In the genomic region with DNA sequence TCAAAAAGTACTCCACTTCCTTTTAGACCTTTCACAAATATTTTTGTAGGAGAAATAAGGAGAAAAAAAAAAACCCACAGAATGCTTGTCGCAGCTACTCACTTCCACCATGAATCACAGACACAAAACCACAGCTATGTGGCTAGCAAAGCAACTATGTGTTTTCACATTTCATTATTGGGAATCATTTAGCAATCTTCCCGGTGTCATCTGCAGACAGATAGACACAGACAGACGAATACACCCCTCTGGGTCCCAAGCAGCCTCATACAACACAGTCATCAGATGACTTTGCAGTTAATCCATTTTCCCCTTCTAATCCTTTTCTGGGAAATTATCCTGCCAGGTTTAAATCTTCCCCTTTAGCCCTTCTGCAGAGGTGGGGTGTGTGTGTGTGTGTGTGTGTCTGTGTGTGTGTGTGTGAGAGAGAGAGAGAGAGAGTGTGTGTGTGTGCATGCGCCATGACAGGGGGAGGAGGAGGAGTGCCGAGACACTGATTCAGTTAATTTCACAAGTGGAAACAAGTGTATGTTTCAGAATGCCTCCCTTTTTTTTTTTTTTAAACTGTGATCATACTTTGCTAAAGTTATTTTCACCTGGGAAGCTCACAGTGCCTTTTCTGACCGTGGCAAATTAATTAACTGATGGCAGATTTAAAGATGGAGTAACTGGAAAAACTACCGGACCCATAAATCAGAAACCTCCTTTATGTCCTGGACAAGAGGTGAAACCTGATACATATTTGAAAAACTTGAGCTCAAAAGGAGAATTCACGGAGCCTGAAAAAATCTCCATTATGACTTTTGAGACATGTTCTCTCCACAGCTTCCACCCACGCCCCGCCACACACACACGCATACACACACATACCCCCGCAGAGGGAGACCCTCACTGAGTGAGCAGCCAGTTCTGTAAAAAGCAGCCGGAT, we compare ENCODE assay signal across 8 cellular contexts. TPM values are rescaled to one million over a fixed set of nuclear protein-coding genes. Genes with fewer than 3 reads are reported as not detected.
DNase-seq lines count a peak whose midpoint lies in the region; ATAC-seq and FAIRE-seq lines count a peak whose summit lies in the region.

No MANE protein-coding gene starts in this region.

- no peak overlapping the region for H3K14ac ChIP-seq in neuronal stem cell (ENCODE audit: low read length)

- CTCF ChIA-PET in activated CD4-positive, alpha-beta T cell treated with anti-CD3 and anti-CD28 coated beads for 36 hours (lab: Charles Lee) = interaction anchor here (0.6 to 1.4 kb wide), 7 partner anchors 9 to 204 kb away, joined by 3 to 7 read pairs (median 4); no protein-coding TSS in a partner anchor
- CTCF ChIA-PET in activated CD4-positive, alpha-beta T cell treated with anti-CD3 and anti-CD28 coated beads, Interleukin-2, amount 10 ng/mL, durations not matched to agents 7 days and 5 days (lab: Charles Lee) = interaction anchor here (1.0 to 2.6 kb wide), 5 partner anchors 10 to 333 kb away, joined by 3 to 7 read pairs (median 4); no protein-coding TSS in a partner anchor

- H3K23ac ChIP-seq in neuronal stem cell (ENCODE audit: low read depth, low read length, poor library complexity) = no peak overlapping the region

- H3K4me2 ChIP-seq in neuronal stem cell (ENCODE audit: insufficient read depth, low read length, poor library complexity, severe bottlenecking) = no peak overlapping the region

- no peak overlapping the region for H2AK5ac ChIP-seq in neuronal stem cell (ENCODE audit: low read depth, low read length)

- H3K9ac ChIP-seq in duodenal mucosa (ENCODE audit: low read depth in 1 of 2, low read length in 2 of 2) (no peak overlapping the region), neuronal stem cell (ENCODE audit: low read depth, low read length, poor library complexity) (no peak overlapping the region)

- H3K79me1 ChIP-seq in neuronal stem cell (ENCODE audit: low read depth, low read length) = no peaks in the 10 kb centered on the region

- H3K27me3 Mint-ChIP-seq in activated CD4-positive, alpha-beta T cell treated with anti-CD3 and anti-CD28 coated beads for 36 hours = peaks cover 6% of the 10 kb centered on the region
- peaks cover 31% of the 10 kb centered on the region for H3K27me3 Mint-ChIP-seq in activated CD4-positive, alpha-beta T cell treated with anti-CD3 and anti-CD28 coated beads, Interleukin-2, amount 10 ng/mL, durations not matched to agents 7 days and 5 days
- peaks cover 16% of the 10 kb centered on the region for H3K27me3 Mint-ChIP-seq in activated T-helper 2 cell treated with anti-CD3 and anti-CD28 coated beads, Interferon-gamma antibody, Interleukin-2, Interleukin-4, amounts not matched to agents 10 μg/mL and 5 μg/mL and 100 μg/mL, durations not matched to agents 14 hours and 24 hours and 36 hours (ENCODE audit: low read depth)

- H3K4me3 ChIP-seq in duodenal mucosa (ENCODE audit: low read depth in 1 of 2, low read length in 2 of 2) (no peak overlapping the region), neuronal stem cell (ENCODE audit: low read length in 2 of 2) (peak overlapping the region in 1 of 2 donors; percentile 49)

- no peak overlapping the region for H4K91ac ChIP-seq in neuronal stem cell (ENCODE audit: low read depth, low read length, poor library complexity)

- peak; percentile 90 for FAIRE-seq in RCC 7860 (lab: Jason Lieb, UNC)

- intact Hi-C loops in activated CD4-positive, alpha-beta T cell treated with anti-CD3 and anti-CD28 coated beads for 36 hours (cut with DNase I, micrococcal nuclease) = loop anchor here in 1 of 2 experiments (5.0 kb wide), 1 partner anchor 80 kb away; a partner anchor contains a TSS
- intact Hi-C loops in activated T-helper 2 cell treated with anti-CD3 and anti-CD28 coated beads, Interferon-gamma antibody, Interleukin-2, Interleukin-4, amounts not matched to agents 10 μg/mL and 5 μg/mL and 100 μg/mL, durations not matched to agents 14 hours and 24 hours and 36 hours (cut with micrococcal nuclease) = no loop called here

- H2BK15ac ChIP-seq in neuronal stem cell (ENCODE audit: low read length) = no peak overlapping the region

- H3K27ac ChIP-seq in duodenal mucosa (ENCODE audit: low read depth, low read length) (peak overlapping the region; percentile 40), neuronal stem cell (replicated peaks; ENCODE audit: low read length) (no peak overlapping the region)

- H2AFZ ChIP-seq in neuronal stem cell (ENCODE audit: low read length) = peak overlapping the region; percentile 92

- no peak overlapping the region for H2BK12ac ChIP-seq in neuronal stem cell (ENCODE audit: low read length)

- H4K8ac ChIP-seq in neuronal stem cell (ENCODE audit: low read depth, low read length) = no peak overlapping the region

- H3K9me3 Mint-ChIP-seq in activated CD4-positive, alpha-beta T cell treated with anti-CD3 and anti-CD28 coated beads for 36 hours (ENCODE audit: low read depth) = no peaks in the 10 kb centered on the region
- H3K9me3 Mint-ChIP-seq in activated CD4-positive, alpha-beta T cell treated with anti-CD3 and anti-CD28 coated beads, Interleukin-2, amount 10 ng/mL, durations not matched to agents 7 days and 5 days = no peaks in the 10 kb centered on the region
- H3K9me3 Mint-ChIP-seq in activated T-helper 2 cell treated with anti-CD3 and anti-CD28 coated beads, Interferon-gamma antibody, Interleukin-2, Interleukin-4, amounts not matched to agents 10 μg/mL and 5 μg/mL and 100 μg/mL, durations not matched to agents 14 hours and 24 hours and 36 hours = no peaks in the 10 kb centered on the region

- H3K9me3 ChIP-seq in duodenal mucosa (ENCODE audit: control insufficient read depth in 1 of 2, low read length in 2 of 2) (no peaks in the 10 kb centered on the region), neuronal stem cell (replicated peaks in 1 of 2; ENCODE audit: control insufficient read depth in 2 of 2, insufficient read depth in 1 of 2, low read depth in 1 of 2, low read length in 2 of 2) (no peaks in the 10 kb centered on the region)

- peak overlapping the region; percentile 38 for H3K4me3 Mint-ChIP-seq in activated CD4-positive, alpha-beta T cell treated with anti-CD3 and anti-CD28 coated beads for 36 hours
- H3K4me3 Mint-ChIP-seq in activated CD4-positive, alpha-beta T cell treated with anti-CD3 and anti-CD28 coated beads, Interleukin-2, amount 10 ng/mL, durations not matched to agents 7 days and 5 days = no peak overlapping the region
- no peak overlapping the region for H3K4me3 Mint-ChIP-seq in activated T-helper 2 cell treated with anti-CD3 and anti-CD28 coated beads, Interferon-gamma antibody, Interleukin-2, Interleukin-4, amounts not matched to agents 10 μg/mL and 5 μg/mL and 100 μg/mL, durations not matched to agents 14 hours and 24 hours and 36 hours (ENCODE audit: low read depth)

- H3K4ac ChIP-seq in neuronal stem cell (ENCODE audit: low read length) = no peak overlapping the region

- peak; percentile 52 for DNase-seq in activated CD4-positive, alpha-beta T cell treated with anti-CD3 and anti-CD28 coated beads for 36 hours
- no peak for DNase-seq in activated CD4-positive, alpha-beta T cell treated with anti-CD3 and anti-CD28 coated beads, Interleukin-2, amount 10 ng/mL, durations not matched to agents 7 days and 5 days
- DNase-seq in RCC 7860 (ENCODE audit: low spot score) (peak; percentile 93), neuronal stem cell (ENCODE audit: low spot score) (no peak), COR-L47 (lab: John Stamatoyannopoulos, UW) (no peak), KG1 (lab: John Stamatoyannopoulos, UW) (no peak)
- DNase-seq in activated T-helper 2 cell treated with anti-CD3 and anti-CD28 coated beads, Interferon-gamma antibody, Interleukin-2, Interleukin-4, amounts not matched to agents 10 μg/mL and 5 μg/mL and 100 μg/mL, durations not matched to agents 14 hours and 24 hours and 36 hours (ENCODE audit: low spot score) = no peak

- peaks cover 6 to 14% of the 10 kb centered on the region in 2 donors for H3K4me1 ChIP-seq in duodenal mucosa (ENCODE audit: control insufficient read depth in 1 of 2, insufficient read depth in 2 of 2, low read length in 2 of 2)
- peaks cover 10 to 19% of the 10 kb centered on the region in 2 donors for H3K4me1 ChIP-seq in neuronal stem cell (ENCODE audit: control insufficient read depth in 2 of 2, insufficient read depth in 1 of 2, low read depth in 1 of 2, low read length in 2 of 2)

- no peaks in the 10 kb centered on the region for H3K27me3 ChIP-seq in duodenal mucosa (ENCODE audit: control insufficient read depth in 1 of 2, insufficient read depth in 2 of 2, low read length in 2 of 2)
- peaks cover 0 to 16% (median 0%) of the 10 kb centered on the region in 3 experiments for H3K27me3 ChIP-seq in neuronal stem cell (ENCODE audit: control insufficient read depth in 3 of 3, insufficient read depth in 3 of 3, low read depth in 1 of 3, low read length in 3 of 3)

- peaks cover 27% of the 10 kb centered on the region for H3K4me1 Mint-ChIP-seq in activated CD4-positive, alpha-beta T cell treated with anti-CD3 and anti-CD28 coated beads for 36 hours
- H3K4me1 Mint-ChIP-seq in activated CD4-positive, alpha-beta T cell treated with anti-CD3 and anti-CD28 coated beads, Interleukin-2, amount 10 ng/mL, durations not matched to agents 7 days and 5 days = peaks cover 32% of the 10 kb centered on the region
- peaks cover 27% of the 10 kb centered on the region for H3K4me1 Mint-ChIP-seq in activated T-helper 2 cell treated with anti-CD3 and anti-CD28 coated beads, Interferon-gamma antibody, Interleukin-2, Interleukin-4, amounts not matched to agents 10 μg/mL and 5 μg/mL and 100 μg/mL, durations not matched to agents 14 hours and 24 hours and 36 hours (ENCODE audit: low read depth)

- H3K18ac ChIP-seq in neuronal stem cell (ENCODE audit: low read length) = no peak overlapping the region

- POLR2A ChIA-PET in activated CD4-positive, alpha-beta T cell treated with anti-CD3 and anti-CD28 coated beads for 36 hours (lab: Charles Lee) = interaction anchor here (0.8 kb wide), 1 partner anchor 46 kb away, joined by 3 read pairs; no protein-coding TSS in a partner anchor
- POLR2A ChIA-PET in activated CD4-positive, alpha-beta T cell treated with anti-CD3 and anti-CD28 coated beads, Interleukin-2, amount 10 ng/mL, durations not matched to agents 7 days and 5 days (lab: Charles Lee) = no interaction called here

- peak; percentile 80 for ATAC-seq in activated CD4-positive, alpha-beta T cell treated with anti-CD3 and anti-CD28 coated beads for 36 hours

- no peaks in the 10 kb centered on the region for H3K36me3 Mint-ChIP-seq in activated CD4-positive, alpha-beta T cell treated with anti-CD3 and anti-CD28 coated beads for 36 hours (ENCODE audit: low read depth)
- no peaks in the 10 kb centered on the region for H3K36me3 Mint-ChIP-seq in activated CD4-positive, alpha-beta T cell treated with anti-CD3 and anti-CD28 coated beads, Interleukin-2, amount 10 ng/mL, durations not matched to agents 7 days and 5 days (ENCODE audit: low read depth)
- H3K36me3 Mint-ChIP-seq in activated T-helper 2 cell treated with anti-CD3 and anti-CD28 coated beads, Interferon-gamma antibody, Interleukin-2, Interleukin-4, amounts not matched to agents 10 μg/mL and 5 μg/mL and 100 μg/mL, durations not matched to agents 14 hours and 24 hours and 36 hours (ENCODE audit: low read depth) = no peaks in the 10 kb centered on the region

- H3K36me3 ChIP-seq in duodenal mucosa (ENCODE audit: control insufficient read depth in 1 of 2, insufficient read depth in 2 of 2, low read length in 2 of 2) (no peaks in the 10 kb centered on the region), neuronal stem cell (replicated peaks in 1 of 2; ENCODE audit: control insufficient read depth in 2 of 2, insufficient read depth in 2 of 2, low read length in 2 of 2) (no peaks in the 10 kb centered on the region)

- no peak overlapping the region for H2BK5ac ChIP-seq in neuronal stem cell (ENCODE audit: low read length)

- peak overlapping the region; percentile 74 for H3K27ac Mint-ChIP-seq in activated CD4-positive, alpha-beta T cell treated with anti-CD3 and anti-CD28 coated beads for 36 hours
- H3K27ac Mint-ChIP-seq in activated CD4-positive, alpha-beta T cell treated with anti-CD3 and anti-CD28 coated beads, Interleukin-2, amount 10 ng/mL, durations not matched to agents 7 days and 5 days = no peak overlapping the region
- H3K27ac Mint-ChIP-seq in activated T-helper 2 cell treated with anti-CD3 and anti-CD28 coated beads, Interferon-gamma antibody, Interleukin-2, Interleukin-4, amounts not matched to agents 10 μg/mL and 5 μg/mL and 100 μg/mL, durations not matched to agents 14 hours and 24 hours and 36 hours = no peak overlapping the region

- H2BK120ac ChIP-seq in neuronal stem cell (ENCODE audit: low read depth, low read length) = no peak overlapping the region

- WGBS in neuronal stem cell (ENCODE audit: extremely low coverage in 2 of 2, insufficient read length in 2 of 2, insufficient replicate concordance in 1 of 2), 2 donors = no CpG with 5 or more reads among the region's 13 CpGs

RNA-seq across cellular contexts. Expression of a gene that starts 39.9 kb away (rescaled TPM):
- under 1 TPM; 0.04 to 0.37 TPM for total RNA-seq in activated CD4-positive, alpha-beta T cell treated with anti-CD3 and anti-CD28 coated beads for 36 hours
- under 1 TPM; 0.05 to 0.12 TPM for total RNA-seq in activated CD4-positive, alpha-beta T cell treated with anti-CD3 and anti-CD28 coated beads, Interleukin-2, amount 10 ng/mL, durations not matched to agents 7 days and 5 days
- 1.4 TPM for polyA plus RNA-seq in neuronal stem cell (2013, experiment 1 of 2)
- 1.3 TPM for polyA plus RNA-seq in neuronal stem cell (2013, experiment 2 of 2)
- total RNA-seq in activated T-helper 2 cell treated with anti-CD3 and anti-CD28 coated beads, Interferon-gamma antibody, Interleukin-2, Interleukin-4, amounts not matched to agents 10 μg/mL and 5 μg/mL and 100 μg/mL, durations not matched to agents 14 hours and 24 hours and 36 hours = 0.07 and 0.23 TPM in 2 replicates

Comparison
In these comparisons a context has a peak if more than half of its experiments do, and no peak if none do; other contexts are left out.
1. DNase-seq: peak in activated CD4-positive, alpha-beta T cell treated with anti-CD3 and anti-CD28 coated beads for 36 hours (single experiment) and RCC 7860 (single experiment); none in activated CD4-positive, alpha-beta T cell treated with anti-CD3 and anti-CD28 coated beads, Interleukin-2, amount 10 ng/mL, durations not matched to agents 7 days and 5 days (single experiment), neuronal stem cell (single experiment), activated T-helper 2 cell treated with anti-CD3 and anti-CD28 coated beads, Interferon-gamma antibody, Interleukin-2, Interleukin-4, amounts not matched to agents 10 μg/mL and 5 μg/mL and 100 μg/mL, durations not matched to agents 14 hours and 24 hours and 36 hours (single experiment), COR-L47 (single experiment) and KG1 (single experiment).